In the genomic region with DNA sequence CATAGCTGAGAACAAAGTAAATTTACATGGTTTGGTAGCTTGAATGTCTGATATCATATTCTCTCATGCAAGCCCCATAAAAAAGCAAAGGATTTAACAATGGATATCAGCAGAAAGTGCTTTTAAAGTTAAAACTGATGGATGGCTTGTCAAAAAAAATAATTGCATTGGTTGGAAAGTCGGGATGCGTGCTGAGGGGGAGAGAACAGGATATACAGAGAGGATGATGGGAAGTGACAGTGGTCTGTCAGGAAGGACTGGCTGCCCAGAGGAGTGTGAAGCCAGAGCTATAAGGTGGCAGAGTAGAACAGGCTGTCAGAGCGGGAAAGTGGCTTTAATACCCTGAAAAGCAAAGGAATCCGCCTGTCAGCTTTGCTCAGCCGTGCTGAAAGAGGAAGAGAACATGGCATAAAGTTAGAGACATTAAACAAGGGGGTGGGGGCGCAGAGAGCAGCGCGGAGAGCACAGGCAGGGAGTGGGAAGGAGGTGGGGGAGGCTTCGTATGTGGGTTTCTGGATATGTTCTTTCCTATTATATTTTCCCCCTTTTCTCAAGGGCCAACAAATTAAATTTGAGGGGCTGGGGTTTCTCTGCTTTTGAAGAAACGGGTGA, we compare ENCODE assay signal across 30 cellular contexts.
"Had no signal": no experiment of that assay in that cellular context is flagged by ENCODE, and none has a peak within 500 bp of the region (broad histone marks: within the 10 kb centered on the region; RNA-seq: fewer than 3 reads in every experiment).

No MANE protein-coding gene starts in this region.

- DNase-seq: activated CD4-positive, alpha-beta memory T cell treated with anti-CD3 and anti-CD28 coated beads, Interleukin-2, amount 10 ng/mL, durations not matched to agents 7 days and 5 days; activated CD4-positive, alpha-beta T cell treated with anti-CD3 and anti-CD28 coated beads for 1 hour; activated CD4-positive, alpha-beta T cell treated with anti-CD3 and anti-CD28 coated beads, Interleukin-2, amount 10 ng/mL, durations not matched to agents 7 days and 5 days; activated CD8-positive, alpha-beta memory T cell treated with anti-CD3 and anti-CD28 coated beads, Interleukin-2, amount 50 U/mL, for 48 hours; activated gamma-delta T cell; activated naive CD4-positive, alpha-beta T cell treated with anti-CD3 and anti-CD28 coated beads, Interleukin-2, amount 10 ng/mL, durations not matched to agents 7 days and 5 days; activated naive CD8-positive, alpha-beta T cell treated with anti-CD3 and anti-CD28 coated beads, Interleukin-2, amount 10 ng/mL, durations not matched to agents 7 days and 5 days; activated T-cell treated with anti-CD3 and anti-CD28 coated beads, Interleukin-2, amount 50 U/mL, for 24 hours; dorsolateral prefrontal cortex; effector memory CD4-positive, alpha-beta T cell; erythroblast; gastrocnemius medialis; hippocampal formation; left cardiac atrium; mammary epithelial cell; sigmoid colon; small intestine; stimulated activated CD4-positive, alpha-beta T cell treated with anti-CD3 and anti-CD28 coated beads, Interleukin-4, amount 100 ng/mL, for 24 hours; stimulated activated naive CD8-positive, alpha-beta T cell treated with anti-CD3 and anti-CD28 coated beads, Interleukin-15, amount 100 ng/mL, for 72 hours; substantia nigra; T-helper 17 cell; T1000 had no signal

- H3K9me3 ChIP-seq: ascending aorta, gastrocnemius medialis, sigmoid colon, vagina had no signal

- H3K4me3 ChIP-seq: ascending aorta, cardiac muscle cell, coronary artery, dorsolateral prefrontal cortex, gastrocnemius medialis, sigmoid colon, vagina had no signal

- H3K27me3 ChIP-seq: ascending aorta, cardiac muscle cell, sigmoid colon, vagina had no signal

- H3K4me1 ChIP-seq: ascending aorta, gastrocnemius medialis, sigmoid colon, vagina had no signal

- H3K9me3 Mint-ChIP-seq: activated CD4-positive, alpha-beta memory T cell treated with anti-CD3 and anti-CD28 coated beads, Interleukin-2, amount 10 ng/mL, durations not matched to agents 7 days and 5 days; activated CD4-positive, alpha-beta T cell treated with anti-CD3 and anti-CD28 coated beads, Interleukin-2, amount 10 ng/mL, durations not matched to agents 7 days and 5 days; activated naive CD4-positive, alpha-beta T cell treated with anti-CD3 and anti-CD28 coated beads, Interleukin-2, amount 10 ng/mL, durations not matched to agents 7 days and 5 days; activated naive CD8-positive, alpha-beta T cell treated with anti-CD3 and anti-CD28 coated beads, Interleukin-2, amount 10 ng/mL, durations not matched to agents 7 days and 5 days; activated T-cell treated with anti-CD3 and anti-CD28 coated beads, Interleukin-2, amount 50 U/mL, for 24 hours; brain; stimulated activated effector memory CD8-positive, alpha-beta T cell treated with anti-CD3 and anti-CD28 coated beads, Interleukin-12 subunit alpha, Interleukin-12 subunit beta, amount 100 ng/mL, for 72 hours; stimulated activated naive CD8-positive, alpha-beta T cell treated with anti-CD3 and anti-CD28 coated beads, Interleukin-15, amount 100 ng/mL, for 72 hours; WTC11 had no signal

- H3K36me3 ChIP-seq: ascending aorta, cardiac muscle cell, gastrocnemius medialis, sigmoid colon, vagina had no signal

- H3K4me1 Mint-ChIP-seq: activated CD4-positive, alpha-beta memory T cell treated with anti-CD3 and anti-CD28 coated beads, Interleukin-2, amount 10 ng/mL, durations not matched to agents 7 days and 5 days; activated CD4-positive, alpha-beta T cell treated with anti-CD3 and anti-CD28 coated beads, Interleukin-2, amount 10 ng/mL, durations not matched to agents 7 days and 5 days; activated naive CD4-positive, alpha-beta T cell treated with anti-CD3 and anti-CD28 coated beads, Interleukin-2, amount 10 ng/mL, durations not matched to agents 7 days and 5 days; activated naive CD8-positive, alpha-beta T cell treated with anti-CD3 and anti-CD28 coated beads, Interleukin-2, amount 10 ng/mL, durations not matched to agents 7 days and 5 days; stimulated activated effector memory CD8-positive, alpha-beta T cell treated with anti-CD3 and anti-CD28 coated beads, Interleukin-12 subunit alpha, Interleukin-12 subunit beta, amount 100 ng/mL, for 72 hours; stimulated activated naive CD8-positive, alpha-beta T cell treated with anti-CD3 and anti-CD28 coated beads, Interleukin-15, amount 100 ng/mL, for 72 hours; T-helper 17 cell had no signal

- H3K4me3 Mint-ChIP-seq: activated CD4-positive, alpha-beta memory T cell treated with anti-CD3 and anti-CD28 coated beads, Interleukin-2, amount 10 ng/mL, durations not matched to agents 7 days and 5 days; activated CD4-positive, alpha-beta T cell treated with anti-CD3 and anti-CD28 coated beads, Interleukin-2, amount 10 ng/mL, durations not matched to agents 7 days and 5 days; activated naive CD4-positive, alpha-beta T cell treated with anti-CD3 and anti-CD28 coated beads, Interleukin-2, amount 10 ng/mL, durations not matched to agents 7 days and 5 days; activated naive CD8-positive, alpha-beta T cell treated with anti-CD3 and anti-CD28 coated beads, Interleukin-2, amount 10 ng/mL, durations not matched to agents 7 days and 5 days; activated T-cell treated with anti-CD3 and anti-CD28 coated beads, Interleukin-2, amount 50 U/mL, for 24 hours; stimulated activated effector memory CD8-positive, alpha-beta T cell treated with anti-CD3 and anti-CD28 coated beads, Interleukin-12 subunit alpha, Interleukin-12 subunit beta, amount 100 ng/mL, for 72 hours; stimulated activated naive CD8-positive, alpha-beta T cell treated with anti-CD3 and anti-CD28 coated beads, Interleukin-15, amount 100 ng/mL, for 72 hours; T-helper 17 cell; type B pancreatic cell; WTC11 had no signal

- H3K27ac Mint-ChIP-seq: activated CD4-positive, alpha-beta memory T cell treated with anti-CD3 and anti-CD28 coated beads, Interleukin-2, amount 10 ng/mL, durations not matched to agents 7 days and 5 days; activated CD4-positive, alpha-beta T cell treated with anti-CD3 and anti-CD28 coated beads, Interleukin-2, amount 10 ng/mL, durations not matched to agents 7 days and 5 days; activated naive CD4-positive, alpha-beta T cell treated with anti-CD3 and anti-CD28 coated beads, Interleukin-2, amount 10 ng/mL, durations not matched to agents 7 days and 5 days; activated naive CD8-positive, alpha-beta T cell treated with anti-CD3 and anti-CD28 coated beads, Interleukin-2, amount 10 ng/mL, durations not matched to agents 7 days and 5 days; activated T-cell treated with anti-CD3 and anti-CD28 coated beads, Interleukin-2, amount 50 U/mL, for 24 hours; stimulated activated effector memory CD8-positive, alpha-beta T cell treated with anti-CD3 and anti-CD28 coated beads, Interleukin-12 subunit alpha, Interleukin-12 subunit beta, amount 100 ng/mL, for 72 hours; stimulated activated naive CD8-positive, alpha-beta T cell treated with anti-CD3 and anti-CD28 coated beads, Interleukin-15, amount 100 ng/mL, for 72 hours; T-helper 17 cell; type B pancreatic cell; WTC11 had no signal

- H3K27me3 Mint-ChIP-seq: activated CD4-positive, alpha-beta memory T cell treated with anti-CD3 and anti-CD28 coated beads, Interleukin-2, amount 10 ng/mL, durations not matched to agents 7 days and 5 days; activated CD4-positive, alpha-beta T cell treated with anti-CD3 and anti-CD28 coated beads, Interleukin-2, amount 10 ng/mL, durations not matched to agents 7 days and 5 days; activated naive CD4-positive, alpha-beta T cell treated with anti-CD3 and anti-CD28 coated beads, Interleukin-2, amount 10 ng/mL, durations not matched to agents 7 days and 5 days had no signal

- H3K36me3 Mint-ChIP-seq: activated naive CD4-positive, alpha-beta T cell treated with anti-CD3 and anti-CD28 coated beads, Interleukin-2, amount 10 ng/mL, durations not matched to agents 7 days and 5 days; activated naive CD8-positive, alpha-beta T cell treated with anti-CD3 and anti-CD28 coated beads, Interleukin-2, amount 10 ng/mL, durations not matched to agents 7 days and 5 days; brain; stimulated activated effector memory CD8-positive, alpha-beta T cell treated with anti-CD3 and anti-CD28 coated beads, Interleukin-12 subunit alpha, Interleukin-12 subunit beta, amount 100 ng/mL, for 72 hours; type B pancreatic cell; WTC11 had no signal

- ATAC-seq: gastrocnemius medialis; left cardiac atrium; stimulated activated effector memory CD8-positive, alpha-beta T cell treated with anti-CD3 and anti-CD28 coated beads, Interleukin-12 subunit alpha, Interleukin-12 subunit beta, amount 100 ng/mL, for 72 hours; stimulated activated naive CD8-positive, alpha-beta T cell treated with anti-CD3 and anti-CD28 coated beads, Interleukin-15, amount 100 ng/mL, for 72 hours; T-helper 17 cell; WTC11 had no signal

- H3K27ac ChIP-seq: ascending aorta, cardiac muscle cell, coronary artery, dorsolateral prefrontal cortex, gastrocnemius medialis, sigmoid colon, vagina had no signal
